In genomic region chr5:91329273-91329672, GRCh38 we compare ENCODE assay signal across 26 cellular contexts. TPM values are rescaled to one million over a fixed set of nuclear protein-coding genes. Genes with fewer than 3 reads are reported as not detected.
DNase-seq lines count a peak whose midpoint lies in the region; ATAC-seq and TF ChIP-seq lines count a peak whose summit lies in the region.
"Had no signal": no experiment of that assay in that cellular context is flagged by ENCODE, and none has a peak within 500 bp of the region (broad histone marks: within the 10 kb centered on the region; RNA-seq: fewer than 3 reads in every experiment).

No MANE protein-coding gene starts in this region.

- TF ChIP-seq CTCF in hepatocyte (IDR thresholded peaks at IDR 0.05; ENCODE audit: poor library complexity) (no peak), GM10248 (IDR thresholded peaks at IDR 0.05; ENCODE audit: control extremely low read depth, extremely low read depth, low read depth, missing control alignments) (no peak), left lung (IDR thresholded peaks at IDR 0.05) (no peak)

- H4K20me1 ChIP-seq in hepatocyte (ENCODE audit: insufficient read depth, poor library complexity, severe bottlenecking), result no peaks in the 10 kb centered on the region

- H2AFZ ChIP-seq in hepatocyte, result no peak overlapping the region

- no peak for DNase-seq in activated T-cell treated with anti-CD3 and anti-CD28 coated beads, Interleukin-2, amount 50 U/mL, for 72 hours
- DNase-seq in activated T-cell treated with anti-CD3 and anti-CD28 coated beads for 4 hours, result no peak
- DNase-seq in OCI-M1 (lab: John Stamatoyannopoulos, UW), result peak; percentile 16
- DNase-seq in hepatocyte (ENCODE audit: low spot score), result no peak
- DNase-seq in GM10248 (ENCODE audit: extremely low spot score), result no peak
- no peak for DNase-seq in left lung
- DNase-seq in Right ventricle myocardium superior, result no peak
- DNase-seq: activated effector memory CD4-positive, alpha-beta T cell treated with anti-CD3 and anti-CD28 coated beads, Interleukin-2, amount 50 U/mL, for 16 hours; amygdala; foreskin fibroblast; hippocampal formation; islet precursor cell; Karpas-422; naive thymus-derived CD4-positive, alpha-beta T cell; NCI-H1092; NCI-H2029 treated with DMSO at 0.1 percent for 48 hours; NCI-H446; Peyer's patch; right lobe of liver; stimulated activated CD4-positive, alpha-beta T cell treated with anti-CD3 and anti-CD28 coated beads, Interleukin-15, amount 100 ng/mL, for 24 hours; T-helper 17 cell had no signal

- H3K4me1 Mint-ChIP-seq in activated T-cell treated with anti-CD3 and anti-CD28 coated beads, Interleukin-2, amount 50 U/mL, for 72 hours (ENCODE audit: low read depth), result peaks cover 29% of the 10 kb centered on the region
- H3K4me1 Mint-ChIP-seq: memory B cell had no signal

- H3K79me2 ChIP-seq in hepatocyte, result no peaks in the 10 kb centered on the region

- H3K9me3 ChIP-seq in hepatocyte (ENCODE audit: low read depth) (no peaks in the 10 kb centered on the region), left lung (no peaks in the 10 kb centered on the region)
- H3K9me3 ChIP-seq: Peyer's patch, right lobe of liver, SJSA1, suprapubic skin had no signal

- POLR2A ChIA-PET in GM10248 (lab: Yijun Ruan, JAX), result no interaction called here

- H3K27ac ChIP-seq in hepatocyte, result peak overlapping the region; percentile 6
- H3K27ac ChIP-seq in left lung, result no peak overlapping the region
- H3K27ac ChIP-seq: Peyer's patch, right lobe of liver, SJSA1, suprapubic skin had no signal

- H3K4me3 ChIP-seq in hepatocyte, result no peak overlapping the region
- H3K4me3 ChIP-seq in left lung, result no peak overlapping the region
- H3K4me3 ChIP-seq: Peyer's patch, right lobe of liver, SJSA1, suprapubic skin had no signal

- 46% methylated on average over 1 of the region's 1 CpG for WGBS in hepatocyte (ENCODE audit: low lambda C conversion rate, missing lambda C conversion rate)

- no peaks in the 10 kb centered on the region for H3K36me3 ChIP-seq in hepatocyte (replicated peaks; ENCODE audit: insufficient read depth, low read depth)
- no peaks in the 10 kb centered on the region for H3K36me3 ChIP-seq in left lung
- H3K36me3 ChIP-seq: Peyer's patch, right lobe of liver, SJSA1, suprapubic skin had no signal

- H3K9me3 Mint-ChIP-seq in activated T-cell treated with anti-CD3 and anti-CD28 coated beads, Interleukin-2, amount 50 U/mL, for 72 hours, result no peaks in the 10 kb centered on the region
- H3K9me3 Mint-ChIP-seq: CD14-positive monocyte; memory B cell; naive thymus-derived CD4-positive, alpha-beta T cell had no signal

- CTCF ChIA-PET in GM10248 (lab: Yijun Ruan, JAX), result interaction anchor here (0.9 to 1.7 kb wide), 2 partner anchors 10 to 11 kb away, joined by 3 to 4 read pairs; no protein-coding TSS in a partner anchor

- no peaks in the 10 kb centered on the region for H3K27me3 ChIP-seq in hepatocyte
- no peaks in the 10 kb centered on the region for H3K27me3 ChIP-seq in left lung
- H3K27me3 ChIP-seq: Peyer's patch, right lobe of liver, SJSA1, suprapubic skin had no signal

- ATAC-seq in activated T-cell treated with anti-CD3 and anti-CD28 coated beads, Interleukin-2, amount 50 U/mL, for 72 hours (replicated peaks in 1 of 2), result peak; percentile 44 to 63
- ATAC-seq in left lung (no peak), Right ventricle myocardium superior (ENCODE audit: poor library complexity) (no peak), HG02763 (IDR thresholded peaks at IDR 0.05; ENCODE audit: unreplicated experiment) (no peak)
- ATAC-seq: naive thymus-derived CD4-positive, alpha-beta T cell; right lobe of liver; T-helper 17 cell had no signal

- H3K4me1 ChIP-seq in hepatocyte (ENCODE audit: insufficient read depth), result peaks cover 14% of the 10 kb centered on the region
- H3K4me1 ChIP-seq in left lung, result peaks cover 2 to 8% of the 10 kb centered on the region in 2 donors
- H3K4me1 ChIP-seq: Peyer's patch, right lobe of liver, suprapubic skin had no signal

- no peaks in the 10 kb centered on the region for H3K36me3 Mint-ChIP-seq in activated T-cell treated with anti-CD3 and anti-CD28 coated beads, Interleukin-2, amount 50 U/mL, for 72 hours (ENCODE audit: insufficient read depth in 2 of 2)
- H3K36me3 Mint-ChIP-seq: CD14-positive monocyte; memory B cell; naive thymus-derived CD4-positive, alpha-beta T cell had no signal

- no peak overlapping the region for H3K27ac Mint-ChIP-seq in activated T-cell treated with anti-CD3 and anti-CD28 coated beads, Interleukin-2, amount 50 U/mL, for 72 hours
- H3K27ac Mint-ChIP-seq: CD14-positive monocyte; memory B cell; naive thymus-derived CD4-positive, alpha-beta T cell; T-helper 17 cell had no signal

- no peak overlapping the region for H3K4me3 Mint-ChIP-seq in activated T-cell treated with anti-CD3 and anti-CD28 coated beads, Interleukin-2, amount 50 U/mL, for 72 hours
- H3K4me3 Mint-ChIP-seq: CD14-positive monocyte; memory B cell; naive thymus-derived CD4-positive, alpha-beta T cell; T-helper 17 cell had no signal

- peak overlapping the region; percentile 24 for H3K4me2 ChIP-seq in hepatocyte

- intact Hi-C loops in left lung (cut with DNase I) (no loop called here), Right ventricle myocardium superior (cut with DNase I) (no loop called here)

- no peaks in the 10 kb centered on the region for H3K9me2 ChIP-seq in hepatocyte (replicated peaks; ENCODE audit: insufficient read depth)

- peaks cover 38% of the 10 kb centered on the region for H3K27me3 Mint-ChIP-seq in activated T-cell treated with anti-CD3 and anti-CD28 coated beads, Interleukin-2, amount 50 U/mL, for 72 hours (ENCODE audit: low read depth)
- H3K27me3 Mint-ChIP-seq: T-helper 17 cell had no signal

RNA-seq across cellular contexts. Expression of gene ARRDC3, which starts 53.8 kb away (rescaled TPM):
- 10 to 100 TPM; 12.8 to 21.1 TPM for total RNA-seq in activated T-cell treated with anti-CD3 and anti-CD28 coated beads, Interleukin-2, amount 50 U/mL, for 72 hours
- 114 and 134 TPM in 2 replicates for total RNA-seq in hepatocyte
- polyA plus RNA-seq in hepatocyte, result 53.7 and 58.0 TPM in 2 replicates
- 100 to 1,000 TPM in 1 of 2 donors, 10 to 100 TPM in 1; 80.3 to 182 TPM for total RNA-seq in left lung
- 17.3 TPM for total RNA-seq in Right ventricle myocardium superior

Comparison
In these comparisons a context has a peak if more than half of its experiments do, and no peak if none do; other contexts are left out.
1. ATAC-seq: peak in activated T-cell treated with anti-CD3 and anti-CD28 coated beads, Interleukin-2, amount 50 U/mL, for 72 hours (2 of 2); none in left lung (single experiment), Right ventricle myocardium superior (single experiment) and HG02763 (single experiment).